Comparison of ENCODE assay signal across 18 cellular contexts in the genomic region with DNA sequence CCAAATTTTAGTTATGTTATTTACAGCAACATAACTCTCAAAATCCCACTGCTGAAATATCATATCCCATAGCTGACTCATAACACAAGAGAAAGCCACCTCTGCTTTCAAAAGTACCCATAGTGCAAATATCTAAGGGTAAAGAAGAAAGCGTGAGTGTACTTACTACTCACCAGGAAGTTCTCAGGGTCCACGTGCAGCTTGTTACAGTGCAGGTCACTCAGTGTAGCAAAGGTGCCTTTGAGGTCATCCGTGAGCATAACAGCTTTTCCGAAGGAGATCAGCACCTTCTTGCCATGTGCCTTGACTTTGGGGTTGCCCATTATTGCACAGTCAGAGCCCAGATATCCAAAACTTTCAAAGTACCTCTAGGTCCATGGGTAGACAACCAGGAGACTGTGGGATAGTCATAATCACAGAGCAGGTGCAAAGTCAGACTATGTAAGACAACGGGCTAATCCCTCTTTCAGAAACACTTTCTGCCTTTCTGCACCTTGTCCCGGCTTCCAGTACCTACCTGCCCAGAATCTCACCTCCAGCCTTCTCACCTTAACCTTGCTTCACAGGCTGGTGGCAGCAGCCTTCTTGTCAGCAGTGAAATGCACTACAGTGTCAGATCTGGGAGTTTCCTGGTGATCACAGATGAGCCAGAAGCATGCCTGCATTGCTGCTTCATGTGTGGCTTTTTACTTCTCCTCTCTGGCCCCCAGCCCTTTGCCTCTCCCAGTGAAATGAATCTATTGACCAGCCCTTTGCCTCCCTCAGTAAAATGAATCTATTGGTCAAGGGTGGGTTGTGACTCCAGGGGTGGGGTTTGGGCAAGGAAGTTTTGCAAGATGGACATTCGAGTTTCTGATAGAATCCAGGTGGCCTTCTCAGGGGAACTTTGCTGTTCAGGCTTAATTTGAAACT. TPM values are rescaled to one million over a fixed set of nuclear protein-coding genes. Genes with fewer than 3 reads are reported as not detected.
DNase-seq lines count a peak whose midpoint lies in the region; ATAC-seq, FAIRE-seq and TF ChIP-seq lines count a peak whose summit lies in the region.
"Had no signal": no experiment of that assay in that cellular context is flagged by ENCODE, and none has a peak within 500 bp of the region (broad histone marks: within the 10 kb centered on the region; RNA-seq: fewer than 3 reads in every experiment).

No MANE protein-coding gene starts in this region.

- no peaks in the 10 kb centered on the region for H3K79me2 ChIP-seq in GM12878 (ENCODE audit: control insufficient read depth, insufficient read depth, low read length)

- SMC1A ChIA-PET in GM12878 (lab: Charles Lee; ENCODE audit: uncharacterized antibody, unreplicated experiment) = no interaction called here

- BruUV-seq in GM12878 (replicated peaks; lab: Mats Ljungman, UMichigan) = no TSS peak

- H3K4me3 ChIP-seq in GM12878 = no peak overlapping the region
- no peak overlapping the region for H3K4me3 ChIP-seq in suprapubic skin
- H3K4me3 ChIP-seq: esophagus squamous epithelium, HAP-1, left ventricle myocardium inferior, prostate gland had no signal

- H3K27me3 ChIP-seq in GM12878 (replicated peaks in 1 of 2; ENCODE audit: control insufficient read depth in 2 of 2, insufficient read depth in 2 of 2, low read length in 1 of 2) (peaks cover 0 to 2% of the 10 kb centered on the region in 2 experiments; a peak in 2 of 4 replicates), suprapubic skin (no peaks in the 10 kb centered on the region)
- H3K27me3 ChIP-seq: esophagus squamous epithelium had no signal

- H2AFZ ChIP-seq in GM12878 (ENCODE audit: control insufficient read depth, low read depth, low read length) = no peak overlapping the region

- TF ChIP-seq POLR2A in GM12878 (IDR thresholded peaks at IDR 0.05; ENCODE audit: low read depth, low read length) (no peak), suprapubic skin (IDR thresholded peaks at IDR 0.05) (no peak)

- TF ChIP-seq EP300 in GM12878 (IDR thresholded peaks at IDR 0.05; ENCODE audit: borderline replicate concordance in 1 of 2, control insufficient read depth in 1 of 2, low read depth in 2 of 2, low read length in 2 of 2) (no peak), suprapubic skin (IDR thresholded peaks at IDR 0.05) (no peak)

- H3K36me3 ChIP-seq in GM12878 (ENCODE audit: control insufficient read depth in 2 of 2, insufficient read depth in 2 of 2, low read length in 1 of 2) (no peaks in the 10 kb centered on the region), suprapubic skin (no peaks in the 10 kb centered on the region)
- H3K36me3 ChIP-seq: esophagus squamous epithelium, HAP-1, left ventricle myocardium inferior, prostate gland had no signal

- H3K4me1 ChIP-seq in GM12878 (ENCODE audit: control insufficient read depth, insufficient read depth, low read length) (no peaks in the 10 kb centered on the region), suprapubic skin (no peaks in the 10 kb centered on the region)
- H3K4me1 ChIP-seq: esophagus squamous epithelium, HAP-1, left ventricle myocardium inferior, prostate gland had no signal

- H3K27ac ChIP-seq in GM12878 (ENCODE audit: control insufficient read depth, insufficient read depth) (no peak overlapping the region), suprapubic skin (no peak overlapping the region)
- H3K27ac ChIP-seq: esophagus squamous epithelium, left ventricle myocardium inferior, prostate gland had no signal

- no peaks in the 10 kb centered on the region for H4K20me1 ChIP-seq in GM12878 (ENCODE audit: control insufficient read depth, insufficient read depth)

- POLR2A ChIA-PET in GM12878 (lab: Charles Lee) = no interaction called here

- H3K4me2 ChIP-seq in GM12878 (ENCODE audit: control insufficient read depth, insufficient read depth) = no peak overlapping the region

- peak; percentile 18 for FAIRE-seq in GM18507 (lab: Jason Lieb, UNC)
- no peak for FAIRE-seq in GM12878 (lab: Jason Lieb, UNC)

- no peak for TF ChIP-seq RAD21 in GM12878 (IDR thresholded peaks at IDR 0.05; ENCODE audit: insufficient read depth, low read depth, low read length)

- intact Hi-C loops in GM12878 (cut with micrococcal nuclease; ENCODE audit: unreplicated experiment) = no loop called here

- RAD21 ChIA-PET in GM12878 (lab: Charles Lee; ENCODE audit: unreplicated experiment) = no interaction called here

- in situ Hi-C loops in GM12878 (cut with MboI) = no loop called here

- DNase-seq in GM18507 (ENCODE audit: extremely low spot score, insufficient read length, low read depth) = no peak
- no peak for DNase-seq in GM12878 (ENCODE audit: low read depth, low spot score)
- DNase-seq in DMS114 treated with DMSO at 0.1 percent for 48 hours (lab: John Stamatoyannopoulos, UW; ENCODE audit: unreplicated experiment) = no peak
- DNase-seq in suprapubic skin (ENCODE audit: low spot score in 2 of 2) = no peak
- no peak for DNase-seq in GM20000 (ENCODE audit: low spot score)
- DNase-seq in ureter (ENCODE audit: low spot score) = no peak
- DNase-seq: ACHN; activated CD4-positive, alpha-beta T cell treated with anti-CD3 and anti-CD28 coated beads, Interleukin-2, amount 10 ng/mL, durations not matched to agents 7 days and 5 days; activated T-cell treated with anti-CD3 and anti-CD28 coated beads, Interleukin-2, amount 50 U/mL, for 48 hours; esophagus squamous epithelium; left ventricle myocardium inferior; NCI-H2029; NCI-H526; stimulated activated CD4-positive, alpha-beta T cell treated with anti-CD3 and anti-CD28 coated beads, Interleukin-15, amount 100 ng/mL, for 24 hours had no signal

- TF ChIP-seq CTCF in GM12878 (IDR thresholded peaks at IDR 0.05 in 2 of 3, conservative IDR thresholded peaks at IDR 0.05 in 1 of 3; ENCODE audit: control insufficient read depth in 2 of 3, extremely low read depth in 1 of 3, insufficient read depth in 1 of 3, low read depth in 3 of 3, low read length in 3 of 3) (no peak), suprapubic skin (IDR thresholded peaks at IDR 0.05) (no peak), GM20000 (IDR thresholded peaks at IDR 0.05; ENCODE audit: extremely low read depth, missing control alignments) (no peak)

- CTCF ChIA-PET in GM12878 (lab: Yijun Ruan, JAX) = interaction anchor here (0.6 kb wide), 1 partner anchor 358 kb away, joined by 3 read pairs; no protein-coding TSS in a partner anchor

- ATAC-seq in GM21723 (IDR thresholded peaks at IDR 0.05; ENCODE audit: unreplicated experiment) = peak; percentile 66
- ATAC-seq in HG03378 (IDR thresholded peaks at IDR 0.05; ENCODE audit: unreplicated experiment) = peak; percentile 64
- ATAC-seq in GM12878 = peak; percentile 40; the same call in 1 of the 3 replicates

- no peaks in the 10 kb centered on the region for H3K9me3 ChIP-seq in GM12878 (replicated peaks; ENCODE audit: control insufficient read depth, insufficient read depth, low read length)
- no peaks in the 10 kb centered on the region for H3K9me3 ChIP-seq in suprapubic skin
- H3K9me3 ChIP-seq: esophagus squamous epithelium, HAP-1, left ventricle myocardium inferior, prostate gland had no signal

- no peak overlapping the region for H3K9ac ChIP-seq in GM12878 (ENCODE audit: control insufficient read depth, insufficient read depth, low read length)

- 7% methylated on average over 7 of the region's 7 CpGs for WGBS in GM12878 (ENCODE audit: insufficient coverage, insufficient replicate concordance, low lambda C conversion rate, missing lambda C conversion rate)
- WGBS in suprapubic skin = 65% methylated on average over 7 of the region's 7 CpGs

RNA-seq across cellular contexts. Expression of a gene that starts 6.5 kb away (rescaled TPM):
- total RNA-seq in GM12878 (2013; cell fraction: nucleolus; rRNA removed) = not detected in 2 replicates
- total RNA-seq in GM12878 (2014; rRNA removed) = 1.1 TPM in 1 of 2 replicates, not detected in the other
- total RNA-seq in GM12878 (2014; rRNA removed; fragmentation: Illumina TruSeq; extraction: Trizol) = not detected in 2 replicates
- 1.9 and 2.2 TPM in 2 replicates for total RNA-seq in GM12878 (2021)
- not detected for polyA plus RNA-seq in GM12878 (2011; ENCODE audit: low read depth)
- polyA plus RNA-seq in GM12878 (2011; rRNA removed) = 0.49 and 1.0 TPM in 2 replicates
- not detected in 2 replicates for polyA plus RNA-seq in GM12878 (2011; cell fraction: cytosol; rRNA removed)
- 0.42 and 1.3 TPM in 2 replicates for polyA plus RNA-seq in GM12878 (2011; cell fraction: nucleus; rRNA removed)
- polyA plus RNA-seq in GM12878 (2012) = not detected in 2 replicates
- not detected in 2 replicates for polyA plus RNA-seq in GM12878 (2014; fragmentation: Illumina TruSeq; extraction: Trizol)
- polyA plus RNA-seq in GM12878 (2014; fragmentation: Nextera tagmentation; extraction: Ambion mirVana) = 1 to 10 TPM in 1 of 2 experiments, under 1 TPM in 1; 0.84 to 1.9 TPM
- 2.3 TPM in 1 of 2 replicates, not detected in the other for polyA plus RNA-seq in GM12878 (2014; rRNA removed)
- not detected for polyA plus RNA-seq in GM12878 (2016; fragmentation: Nextera tagmentation; extraction: Ambion mirVana)
- polyA minus RNA-seq in GM12878 (2011; rRNA and poly(A)+ RNA removed) = 1.5 and 4.3 TPM in 2 replicates
- polyA minus RNA-seq in GM12878 (2011; cell fraction: cytosol; rRNA and poly(A)+ RNA removed) = 8.6 and 9.1 TPM in 2 replicates
- polyA minus RNA-seq in GM12878 (2011; cell fraction: nucleus; rRNA and poly(A)+ RNA removed) = not detected in 2 replicates
- total RNA-seq in suprapubic skin = not detected
- total RNA-seq in ureter = not detected
- total RNA-seq: activated CD4-positive, alpha-beta T cell treated with anti-CD3 and anti-CD28 coated beads, Interleukin-2, amount 10 ng/mL, durations not matched to agents 7 days and 5 days; esophagus squamous epithelium; left ventricle myocardium inferior; prostate gland had no signal

RNA-seq across cellular contexts. Expression of a gene that starts 8.9 kb away (rescaled TPM):
- total RNA-seq in GM12878 (2013; cell fraction: nucleolus; rRNA removed) = not detected in 2 replicates
- not detected in 2 replicates for total RNA-seq in GM12878 (2014; rRNA removed)
- total RNA-seq in GM12878 (2014; rRNA removed; fragmentation: Illumina TruSeq; extraction: Trizol) = not detected in 2 replicates
- not detected in 2 replicates for total RNA-seq in GM12878 (2021)
- not detected for polyA plus RNA-seq in GM12878 (2011; ENCODE audit: low read depth)
- polyA plus RNA-seq in GM12878 (2011; rRNA removed) = not detected in 2 replicates
- 0.15 TPM in 1 of 2 replicates, not detected in the other for polyA plus RNA-seq in GM12878 (2011; cell fraction: cytosol; rRNA removed)
- not detected in 2 replicates for polyA plus RNA-seq in GM12878 (2011; cell fraction: nucleus; rRNA removed)
- not detected in 2 replicates for polyA plus RNA-seq in GM12878 (2012)
- not detected in 2 replicates for polyA plus RNA-seq in GM12878 (2014; fragmentation: Illumina TruSeq; extraction: Trizol)
- polyA plus RNA-seq in GM12878 (2014; fragmentation: Nextera tagmentation; extraction: Ambion mirVana) = under 1 TPM; 0.11 to 0.32 TPM
- polyA plus RNA-seq in GM12878 (2014; rRNA removed) = not detected in 2 replicates
- not detected for polyA plus RNA-seq in GM12878 (2016; fragmentation: Nextera tagmentation; extraction: Ambion mirVana)
- not detected in 2 replicates for polyA minus RNA-seq in GM12878 (2011; rRNA and poly(A)+ RNA removed)
- polyA minus RNA-seq in GM12878 (2011; cell fraction: cytosol; rRNA and poly(A)+ RNA removed) = not detected in 2 replicates
- not detected in 2 replicates for polyA minus RNA-seq in GM12878 (2011; cell fraction: nucleus; rRNA and poly(A)+ RNA removed)
- total RNA-seq in suprapubic skin = not detected
- 0.75 TPM for total RNA-seq in ureter
- total RNA-seq: activated CD4-positive, alpha-beta T cell treated with anti-CD3 and anti-CD28 coated beads, Interleukin-2, amount 10 ng/mL, durations not matched to agents 7 days and 5 days; esophagus squamous epithelium; left ventricle myocardium inferior; prostate gland had no signal

RNA-seq across cellular contexts. Expression of a gene that starts 11.4 kb away (rescaled TPM):
- total RNA-seq in GM12878 (2013; cell fraction: nucleolus; rRNA removed) = not detected in 2 replicates
- total RNA-seq in GM12878 (2014; rRNA removed) (not detected in 2 replicates), GM12878 (2014; rRNA removed; fragmentation: Illumina TruSeq; extraction: Trizol) (not detected in 2 replicates), GM12878 (2021) (4.5 and 8.3 TPM in 2 replicates), suprapubic skin (not detected), ureter (not detected)
- polyA plus RNA-seq in GM12878 (2011; ENCODE audit: low read depth) = not detected
- polyA plus RNA-seq in GM12878 (2011; rRNA removed) (1.4 and 2.2 TPM in 2 replicates), GM12878 (2014; fragmentation: Illumina TruSeq; extraction: Trizol) (not detected in 2 replicates), GM12878 (2014; fragmentation: Nextera tagmentation; extraction: Ambion mirVana) (1 to 10 TPM; 2.9 to 7.2 TPM), GM12878 (2014; rRNA removed) (0.25 and 1.1 TPM in 2 replicates), GM12878 (2016; fragmentation: Nextera tagmentation; extraction: Ambion mirVana) (not detected)
- 0.90 and 0.91 TPM in 2 replicates for polyA plus RNA-seq in GM12878 (2011; cell fraction: cytosol; rRNA removed)
- polyA plus RNA-seq in GM12878 (2011; cell fraction: nucleus; rRNA removed) = 1.3 and 2.6 TPM in 2 replicates
- polyA plus RNA-seq in GM12878 (2012) = not detected in 2 replicates
- 1.8 and 8.2 TPM in 2 replicates for polyA minus RNA-seq in GM12878 (2011; rRNA and poly(A)+ RNA removed)
- polyA minus RNA-seq in GM12878 (2011; cell fraction: cytosol; rRNA and poly(A)+ RNA removed) = 5.8 and 8.2 TPM in 2 replicates
- polyA minus RNA-seq in GM12878 (2011; cell fraction: nucleus; rRNA and poly(A)+ RNA removed) = 1.7 and 2.3 TPM in 2 replicates
- total RNA-seq: activated CD4-positive, alpha-beta T cell treated with anti-CD3 and anti-CD28 coated beads, Interleukin-2, amount 10 ng/mL, durations not matched to agents 7 days and 5 days; esophagus squamous epithelium; left ventricle myocardium inferior; prostate gland had no signal

RNA-seq across cellular contexts. Expression of a gene that starts 16.3 kb away (rescaled TPM):
- not detected in 2 replicates for total RNA-seq in GM12878 (2013; cell fraction: nucleolus; rRNA removed)
- not detected in 2 replicates for total RNA-seq in GM12878 (2014; rRNA removed)
- not detected in 2 replicates for total RNA-seq in GM12878 (2014; rRNA removed; fragmentation: Illumina TruSeq; extraction: Trizol)
- total RNA-seq in GM12878 (2021) = 0.36 TPM in 1 of 2 replicates, not detected in the other
- polyA plus RNA-seq in GM12878 (2011; ENCODE audit: low read depth) = not detected
- not detected in 2 replicates for polyA plus RNA-seq in GM12878 (2011; rRNA removed)
- polyA plus RNA-seq in GM12878 (2011; cell fraction: cytosol; rRNA removed) = not detected in 2 replicates
- polyA plus RNA-seq in GM12878 (2011; cell fraction: nucleus; rRNA removed) = not detected in 2 replicates
- polyA plus RNA-seq in GM12878 (2012) = not detected in 2 replicates
- polyA plus RNA-seq in GM12878 (2014; fragmentation: Illumina TruSeq; extraction: Trizol) = not detected in 2 replicates
- not detected for polyA plus RNA-seq in GM12878 (2014; fragmentation: Nextera tagmentation; extraction: Ambion mirVana)
- not detected in 2 replicates for polyA plus RNA-seq in GM12878 (2014; rRNA removed)
- polyA plus RNA-seq in GM12878 (2016; fragmentation: Nextera tagmentation; extraction: Ambion mirVana) = not detected
- polyA minus RNA-seq in GM12878 (2011; rRNA and poly(A)+ RNA removed) = not detected in 2 replicates
- polyA minus RNA-seq in GM12878 (2011; cell fraction: cytosol; rRNA and poly(A)+ RNA removed) = not detected in 2 replicates
- polyA minus RNA-seq in GM12878 (2011; cell fraction: nucleus; rRNA and poly(A)+ RNA removed) = not detected in 2 replicates
- total RNA-seq in suprapubic skin = 10 to 100 TPM in 2 of 4 donors, 1 to 10 TPM in 2; 3.7 to 45.8 (median 15.2) TPM
- 144 TPM for total RNA-seq in ureter
- total RNA-seq: activated CD4-positive, alpha-beta T cell treated with anti-CD3 and anti-CD28 coated beads, Interleukin-2, amount 10 ng/mL, durations not matched to agents 7 days and 5 days had no signal

RNA-seq across cellular contexts. Expression of a gene that starts 26.6 kb away (rescaled TPM):
- total RNA-seq in GM12878 (2013; cell fraction: nucleolus; rRNA removed) = not detected in 2 replicates
- total RNA-seq in GM12878 (2014; rRNA removed) = 0.33 TPM in 1 of 2 replicates, not detected in the other
- not detected in 2 replicates for total RNA-seq in GM12878 (2014; rRNA removed; fragmentation: Illumina TruSeq; extraction: Trizol)
- 0.82 and 2.7 TPM in 2 replicates for total RNA-seq in GM12878 (2021)
- polyA plus RNA-seq in GM12878 (2011; ENCODE audit: low read depth) = not detected
- 1.9 and 2.3 TPM in 2 replicates for polyA plus RNA-seq in GM12878 (2011; rRNA removed)
- polyA plus RNA-seq in GM12878 (2011; cell fraction: cytosol; rRNA removed) = 3.5 and 4.2 TPM in 2 replicates
- 2.6 and 2.8 TPM in 2 replicates for polyA plus RNA-seq in GM12878 (2011; cell fraction: nucleus; rRNA removed)
- polyA plus RNA-seq in GM12878 (2012) = 0.18 and 0.42 TPM in 2 replicates
- polyA plus RNA-seq in GM12878 (2014; fragmentation: Illumina TruSeq; extraction: Trizol) = not detected in 2 replicates
- polyA plus RNA-seq in GM12878 (2014; fragmentation: Nextera tagmentation; extraction: Ambion mirVana) = under 1 TPM; 0.13 to 0.62 TPM
- polyA plus RNA-seq in GM12878 (2014; rRNA removed) = 0.59 TPM in 1 of 2 replicates, not detected in the other
- not detected for polyA plus RNA-seq in GM12878 (2016; fragmentation: Nextera tagmentation; extraction: Ambion mirVana)
- 1.9 and 6.7 TPM in 2 replicates for polyA minus RNA-seq in GM12878 (2011; rRNA and poly(A)+ RNA removed)
- 4.3 and 8.5 TPM in 2 replicates for polyA minus RNA-seq in GM12878 (2011; cell fraction: cytosol; rRNA and poly(A)+ RNA removed)
- polyA minus RNA-seq in GM12878 (2011; cell fraction: nucleus; rRNA and poly(A)+ RNA removed) = 1.7 and 3.2 TPM in 2 replicates
- 1 to 10 TPM in 1 of 4 donors, not detected in 3; 1.9 TPM for total RNA-seq in suprapubic skin
- total RNA-seq in ureter = not detected
- total RNA-seq: activated CD4-positive, alpha-beta T cell treated with anti-CD3 and anti-CD28 coated beads, Interleukin-2, amount 10 ng/mL, durations not matched to agents 7 days and 5 days; esophagus squamous epithelium; left ventricle myocardium inferior; prostate gland had no signal
